ENCODE assay signal across 16 cellular contexts in the genomic region with DNA sequence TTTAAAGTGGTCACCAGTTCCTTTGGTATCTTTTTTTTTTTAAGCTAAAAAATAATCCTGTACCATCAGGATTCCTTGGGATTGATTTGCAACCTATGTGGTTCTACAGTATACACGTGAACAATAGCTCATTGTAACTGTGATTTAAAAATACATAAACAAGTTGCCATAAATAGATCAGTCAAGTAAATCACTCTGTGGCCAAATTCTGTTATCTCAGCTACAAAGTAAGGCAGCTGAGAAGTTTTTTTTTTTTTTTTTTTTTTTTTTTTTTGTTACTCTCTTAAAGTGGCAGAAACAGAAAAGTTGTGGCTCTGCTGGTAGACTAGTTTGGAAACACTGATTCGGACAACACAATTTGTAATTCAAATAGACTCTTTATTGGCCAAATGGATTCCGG.
DNase-seq lines count a peak whose midpoint lies in the region; ATAC-seq and TF ChIP-seq lines count a peak whose summit lies in the region.
"Had no signal": no experiment of that assay in that cellular context is flagged by ENCODE, and none has a peak within 500 bp of the region (broad histone marks: within the 10 kb centered on the region; RNA-seq: fewer than 3 reads in every experiment).

No MANE protein-coding gene starts in this region.

- intact Hi-C loops in heart left ventricle (cut with DNase I), result loop anchor here (2.0 to 10.0 kb wide), 13 partner anchors 67 to 852 kb away; partner anchors contain the start of gene GXYLT1 (in 1 of the 10)
- intact Hi-C loops in left cardiac atrium (cut with DNase I), result loop anchor here (5.0 kb wide), 3 partner anchors 82 to 852 kb away; no protein-coding TSS in a partner anchor
- intact Hi-C loops in lower lobe of right lung (cut with DNase I), result no loop called here
- intact Hi-C loops in uterus (cut with DNase I; ENCODE audit: low total_unique reads), result no loop called here

- DNase-seq in heart left ventricle (no peak), left cardiac atrium (no peak), amniotic epithelial cell (ENCODE audit: low read depth) (peak; percentile 32), lower lobe of right lung (no peak), uterus (no peak), DMS79 treated with DMSO at 0.1 percent for 48 hours (lab: John Stamatoyannopoulos, UW) (no peak), GDM1 (lab: John Stamatoyannopoulos, UW) (no peak)
- DNase-seq: activated CD4-positive, alpha-beta T cell treated with anti-CD3 and anti-CD28 coated beads, Interleukin-2, amount 10 ng/mL, durations not matched to agents 7 days and 5 days; activated naive CD8-positive, alpha-beta T cell treated with anti-CD3 and anti-CD28 coated beads, Interleukin-2, amount 50 U/mL, for 24 hours; activated T-cell treated with anti-CD3 and anti-CD28 coated beads, Interleukin-2, amount 50 U/mL, for 4 hours; MG63; SHP77 treated with DMSO at 0.1 percent for 48 hours; small intestine; T-helper 9 cell had no signal

- WGBS in heart left ventricle, 4 donors, result 21 to 30% (median 26%) methylated on average over 3 of the region's 3 CpGs

- H3K27ac ChIP-seq in heart left ventricle, result peak overlapping the region in 10 of 12 donors; percentile 81 to 99 (median 93)
- H3K27ac ChIP-seq in lower lobe of right lung, result no peak overlapping the region
- peak overlapping the region; percentile 84 to 90 for H3K27ac ChIP-seq in uterus
- H3K27ac ChIP-seq: neutrophil had no signal

- TF ChIP-seq CTCF in heart left ventricle (IDR thresholded peaks at IDR 0.05), result no peak
- TF ChIP-seq CTCF in lower lobe of right lung (IDR thresholded peaks at IDR 0.05), result no peak
- no peak for TF ChIP-seq CTCF in uterus (IDR thresholded peaks at IDR 0.05)

- no peaks in the 10 kb centered on the region for H3K36me3 ChIP-seq in heart left ventricle
- H3K36me3 ChIP-seq in lower lobe of right lung, result no peaks in the 10 kb centered on the region
- H3K36me3 ChIP-seq in uterus, result no peaks in the 10 kb centered on the region
- H3K36me3 ChIP-seq: MG63, neutrophil had no signal

- peaks cover 0 to 55% (median 31%) of the 10 kb centered on the region in 12 donors for H3K4me1 ChIP-seq in heart left ventricle
- H3K4me1 ChIP-seq in lower lobe of right lung, result peaks cover 38% of the 10 kb centered on the region
- H3K4me1 ChIP-seq in uterus, result no peaks in the 10 kb centered on the region

- no peaks in the 10 kb centered on the region for H3K9me3 ChIP-seq in heart left ventricle
- H3K9me3 ChIP-seq in lower lobe of right lung, result no peaks in the 10 kb centered on the region
- no peaks in the 10 kb centered on the region for H3K9me3 ChIP-seq in uterus
- H3K9me3 ChIP-seq: MG63, neutrophil had no signal

- TF ChIP-seq POLR2A in heart left ventricle (IDR thresholded peaks at IDR 0.05) (no peak), uterus (IDR thresholded peaks at IDR 0.05) (no peak)

- ATAC-seq in heart left ventricle (peak in 2 of 4 donors; percentile 32 to 39), left cardiac atrium (no peak), lower lobe of right lung (no peak), HG03565 (IDR thresholded peaks at IDR 0.05; ENCODE audit: unreplicated experiment) (no peak)

- H3K27me3 ChIP-seq in heart left ventricle, result peaks cover 0 to 30% (median 0%) of the 10 kb centered on the region in 9 donors
- H3K27me3 ChIP-seq in lower lobe of right lung (ENCODE audit: low read depth), result no peaks in the 10 kb centered on the region
- H3K27me3 ChIP-seq in uterus, result no peaks in the 10 kb centered on the region
- H3K27me3 ChIP-seq: MG63 had no signal

- H3K4me3 ChIP-seq in heart left ventricle (peak overlapping the region in 7 of 12 donors; percentile 70 to 95 (median 88)), lower lobe of right lung (peak overlapping the region; percentile 88), uterus (no peak overlapping the region)

Comparison
In these comparisons a context has a peak if more than half of its experiments do, and no peak if none do; other contexts are left out.
1. H3K4me3 ChIP-seq: peak in heart left ventricle (7 of 12) and lower lobe of right lung (single experiment); none in uterus (0 of 2).
2. intact Hi-C loops: an anchor here in heart left ventricle (2.0 to 10.0 kb wide) and left cardiac atrium (5.0 kb wide); none called in lower lobe of right lung and uterus.